23 cellular contexts compared by ENCODE assay signal in genomic region chr10:85429126-85429525, GRCh38.
"Had no signal": no experiment of that assay in that cellular context is flagged by ENCODE, and none has a peak within 500 bp of the region (broad histone marks: within the 10 kb centered on the region; RNA-seq: fewer than 3 reads in every experiment).

No MANE protein-coding gene starts in this region.

- H3K27me3 ChIP-seq: esophagus muscularis mucosa, gastrocnemius medialis, heart right ventricle, left lung had no signal

- ATAC-seq: effector memory CD8-positive, alpha-beta T cell; gastrocnemius medialis; heart right ventricle; left cardiac atrium; left lung; left ventricle myocardium superior; lower lobe of right lung; mucosa of descending colon had no signal

- H3K36me3 ChIP-seq: esophagus muscularis mucosa, gastrocnemius medialis, heart right ventricle, left lung, lower lobe of right lung had no signal

- H3K4me1 Mint-ChIP-seq: endodermal cell, naive B cell had no signal

- H3K4me3 Mint-ChIP-seq: effector memory CD8-positive, alpha-beta T cell; endodermal cell; mesothelial cell of epicardium; naive B cell had no signal

- H3K4me1 ChIP-seq: esophagus muscularis mucosa, gastrocnemius medialis, left lung, lower lobe of right lung had no signal

- H3K4me3 ChIP-seq: coronary artery, esophagus muscularis mucosa, gastrocnemius medialis, heart right ventricle, left lung, lower lobe of right lung, mucosa of descending colon had no signal

- DNase-seq: effector CD8-positive, alpha-beta T cell; effector memory CD8-positive, alpha-beta T cell; endodermal cell; foreskin melanocyte; gastrocnemius medialis; glutamatergic neuron; head of caudate nucleus; heart right ventricle; hippocampal formation; left cardiac atrium; left lung; left ventricle myocardium superior; lower lobe of right lung; mesenchymal stem cell; mucosa of descending colon; naive B cell had no signal

- H3K27ac ChIP-seq: coronary artery, esophagus muscularis mucosa, gastrocnemius medialis, heart right ventricle, left lung, lower lobe of right lung had no signal

- FAIRE-seq: colon, endometrium, islet of Langerhans, keratinocyte had no signal

- H3K27ac Mint-ChIP-seq: effector memory CD8-positive, alpha-beta T cell; endodermal cell; mesothelial cell of epicardium had no signal

- H3K9me3 ChIP-seq: esophagus muscularis mucosa, gastrocnemius medialis, heart right ventricle, left lung, lower lobe of right lung, mucosa of descending colon had no signal

- H3K27me3 Mint-ChIP-seq: effector memory CD8-positive, alpha-beta T cell; naive B cell had no signal

- H3K36me3 Mint-ChIP-seq: mesothelial cell of epicardium, naive B cell had no signal

- H3K9me3 Mint-ChIP-seq: effector memory CD8-positive, alpha-beta T cell; endodermal cell; mesothelial cell of epicardium had no signal
